In the genomic region with DNA sequence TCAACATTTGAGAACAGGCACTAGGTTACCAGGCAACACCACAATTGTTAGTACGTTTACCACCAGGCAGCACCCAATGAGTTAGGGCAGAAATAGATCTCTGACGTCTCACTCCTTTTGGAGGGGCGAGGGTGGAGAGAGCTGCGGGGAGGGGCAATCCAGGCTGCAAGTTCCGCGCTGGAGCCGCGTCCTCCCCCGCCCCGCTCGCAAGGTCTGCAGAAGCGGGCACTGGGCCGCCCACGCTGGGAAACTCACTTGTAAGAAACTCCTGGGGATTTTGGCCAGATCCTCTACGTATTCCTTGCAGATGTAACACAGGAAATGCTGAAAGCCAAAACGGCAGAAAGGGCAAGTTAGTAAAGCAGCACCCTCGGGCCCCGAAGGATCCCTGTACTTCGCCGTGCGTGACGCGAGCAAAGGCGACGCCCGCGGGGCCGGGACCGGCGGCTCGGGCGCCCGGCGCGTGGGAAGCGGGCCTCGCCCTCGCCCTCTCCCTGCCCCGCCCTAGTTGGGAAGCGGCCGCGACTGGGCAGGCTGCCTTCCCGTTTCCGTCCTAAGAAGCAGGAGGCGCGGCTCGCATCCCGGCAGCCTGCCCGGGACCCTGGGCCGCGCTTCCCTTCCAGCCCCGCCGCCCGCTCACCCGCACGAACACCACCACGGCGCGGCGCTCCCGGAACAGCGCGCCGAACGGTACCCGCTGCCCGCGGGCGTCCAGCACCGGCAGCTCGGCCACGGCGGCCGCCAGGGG, we compare ENCODE assay signal across 8 cellular contexts. TPM values are rescaled to one million over a fixed set of nuclear protein-coding genes. Genes with fewer than 3 reads are reported as not detected.
DNase-seq lines count a peak whose midpoint lies in the region; ATAC-seq and TF ChIP-seq lines count a peak whose summit lies in the region.

No MANE protein-coding gene starts in this region.

- peaks cover 18% of the 10 kb centered on the region for H3K4me1 ChIP-seq in CD4-positive, alpha-beta memory T cell (ENCODE audit: insufficient read depth, low read length)

- peak; percentile 85 to 95 (median 91) for DNase-seq in CD4-positive, alpha-beta memory T cell
- DNase-seq in HuH-7.5 (ENCODE audit: low spot score) (peak; percentile 71), RPMI8226 (peak; percentile 5), fibroblast of the conjunctiva (ENCODE audit: low read depth) (peak; percentile 89)
- DNase-seq in activated effector memory CD4-positive, alpha-beta T cell treated with anti-CD3 and anti-CD28 coated beads, Interleukin-2, amount 50 U/mL, for 16 hours: peak; percentile 88
- peak; percentile 70 to 86 (median 78) for DNase-seq in stimulated activated naive CD4-positive, alpha-beta T cell (lab: John Stamatoyannopoulos, UW)

- H3K9me3 Mint-ChIP-seq in CD4-positive, alpha-beta memory T cell: no peaks in the 10 kb centered on the region
- no peaks in the 10 kb centered on the region for H3K9me3 Mint-ChIP-seq in nephron

- H3K27ac Mint-ChIP-seq in CD4-positive, alpha-beta memory T cell: peak overlapping the region; percentile 98 to 99 (median 99)
- peak overlapping the region; percentile 75 to 93 (median 82) for H3K27ac Mint-ChIP-seq in nephron

- H3K36me3 Mint-ChIP-seq in CD4-positive, alpha-beta memory T cell: peaks cover 11 to 18% of the 10 kb centered on the region in 2 donors
- H3K36me3 Mint-ChIP-seq in nephron (ENCODE audit: low read depth): peaks cover 8% of the 10 kb centered on the region

- H3K9me3 ChIP-seq in CD4-positive, alpha-beta memory T cell (ENCODE audit: control insufficient read depth in 1 of 2, low read length in 2 of 2): no peaks in the 10 kb centered on the region

- H3K27me3 Mint-ChIP-seq in CD4-positive, alpha-beta memory T cell: peaks cover 0 to 2% of the 10 kb centered on the region in 2 donors
- H3K27me3 Mint-ChIP-seq in nephron (ENCODE audit: low read depth): peaks cover 9% of the 10 kb centered on the region

- TF ChIP-seq CTCF in nephron (IDR thresholded peaks at IDR 0.05; ENCODE audit: unreplicated experiment in 3 of 3): no peak

- peaks cover 18 to 34% (median 26%) of the 10 kb centered on the region in 4 donors for H3K4me1 Mint-ChIP-seq in CD4-positive, alpha-beta memory T cell
- H3K4me1 Mint-ChIP-seq in nephron: peaks cover 6% of the 10 kb centered on the region

- intact Hi-C loops in CD4-positive, alpha-beta memory T cell (cut with micrococcal nuclease): loop anchor here (1.0 to 2.0 kb wide), 5 partner anchors 32 to 237 kb away; a partner anchor contains a TSS

- CTCF ChIA-PET in CD4-positive, alpha-beta memory T cell (lab: Charles Lee; ENCODE audit: partially characterized antibody): interaction anchor here (0.6 to 3.6 kb wide), 3 partner anchors 15 to 327 kb away, joined by 3 to 21 read pairs (median 4); no protein-coding TSS in a partner anchor

- peak overlapping the region; percentile 86 for H3K27ac ChIP-seq in CD4-positive, alpha-beta memory T cell (ENCODE audit: low read depth, low read length)

- ATAC-seq in GM21367 (IDR thresholded peaks at IDR 0.05; ENCODE audit: unreplicated experiment): peak; percentile 43

- peaks cover 8% of the 10 kb centered on the region for H3K36me3 ChIP-seq in CD4-positive, alpha-beta memory T cell (ENCODE audit: insufficient read depth, low read length)

- H3K4me3 ChIP-seq in CD4-positive, alpha-beta memory T cell (ENCODE audit: low read length in 2 of 2): peak overlapping the region in 1 of 2 donors; percentile 70

- POLR2A ChIA-PET in CD4-positive, alpha-beta memory T cell (lab: Charles Lee; ENCODE audit: partially characterized antibody): interaction anchor here (0.7 to 2.6 kb wide), 6 partner anchors 19 to 978 kb away, joined by 3 to 15 read pairs (median 4); a partner anchor contains a TSS

- no peaks in the 10 kb centered on the region for H3K27me3 ChIP-seq in CD4-positive, alpha-beta memory T cell (ENCODE audit: insufficient read depth, low read length)

- peak overlapping the region; percentile 90 to 98 (median 94) for H3K4me3 Mint-ChIP-seq in CD4-positive, alpha-beta memory T cell
- H3K4me3 Mint-ChIP-seq in nephron: peak overlapping the region; percentile 87 to 90 (median 89)

RNA-seq across cellular contexts. Expression of a gene that starts 0.5 kb away (rescaled TPM):
- 10 to 100 TPM; 11.5 to 12.4 TPM for total RNA-seq in CD4-positive, alpha-beta memory T cell
- 10 to 100 TPM; 10.7 to 13.8 TPM for polyA plus RNA-seq in CD4-positive, alpha-beta memory T cell

RNA-seq across cellular contexts. Expression of a gene that starts 35.0 kb away (rescaled TPM):
- 10 to 100 TPM; 15.8 to 17.1 TPM for total RNA-seq in CD4-positive, alpha-beta memory T cell
- polyA plus RNA-seq in CD4-positive, alpha-beta memory T cell: 10 to 100 TPM; 10.6 to 10.7 TPM

Comparison
In these comparisons a context has a peak if more than half of its experiments do, and no peak if none do; other contexts are left out.
1. DNase-seq: peak in every context shown above with its lines; median percentile 91 in CD4-positive, alpha-beta memory T cell; 89 in fibroblast of the conjunctiva; 88 in activated effector memory CD4-positive, alpha-beta T cell treated with anti-CD3 and anti-CD28 coated beads, Interleukin-2, amount 50 U/mL, for 16 hours; 78 in stimulated activated naive CD4-positive, alpha-beta T cell; 71 in HuH-7.5; 5 in RPMI8226.